In the genomic region with DNA sequence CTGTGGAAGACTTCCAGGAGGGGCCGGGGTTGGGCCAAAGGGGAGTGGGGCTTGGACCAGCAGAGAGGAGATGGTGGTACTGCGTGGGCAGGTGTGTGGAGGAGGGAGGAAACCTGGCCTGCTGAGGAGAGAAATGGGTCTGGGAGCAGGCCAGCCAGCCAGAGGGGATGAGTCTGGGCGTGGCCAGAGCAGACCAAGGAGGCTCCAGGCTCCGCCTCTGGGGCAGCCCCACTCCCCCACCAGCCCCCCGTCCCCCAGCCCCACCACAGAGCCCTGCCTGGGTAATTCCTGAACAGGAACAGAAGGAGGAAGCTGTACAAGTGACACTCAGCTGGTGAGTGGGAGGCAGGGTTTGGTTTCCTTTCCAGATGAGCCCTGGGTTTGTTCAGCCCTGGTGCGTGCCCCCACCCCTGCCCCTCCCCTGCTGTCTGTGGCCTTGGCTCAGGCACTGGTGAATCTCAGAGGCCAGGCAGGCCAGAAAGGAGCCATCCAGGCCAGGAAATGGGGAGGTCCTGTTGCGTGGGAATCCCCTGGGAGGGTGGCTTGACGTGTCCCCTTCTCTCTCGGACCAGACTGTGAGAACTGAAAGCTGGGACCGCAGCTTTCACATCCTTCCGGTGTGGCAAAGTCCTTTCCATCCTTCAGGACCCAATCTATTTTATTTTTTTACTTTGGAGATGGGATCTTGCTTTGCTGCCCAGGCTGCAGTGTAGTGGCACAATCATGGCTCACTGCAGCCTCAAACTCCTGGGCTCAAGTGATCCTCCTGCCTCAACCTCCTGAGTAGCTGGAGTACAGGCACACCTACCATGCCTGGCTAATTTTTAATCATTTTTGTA, we compare ENCODE assay signal across 8 cellular contexts. TPM values are rescaled to one million over a fixed set of nuclear protein-coding genes. Genes with fewer than 3 reads are reported as not detected.
A peak's percentile ranks its signal among the peaks of the same experiment; 100 is the strongest.
DNase-seq lines count a peak whose midpoint lies in the region; ATAC-seq and TF ChIP-seq lines count a peak whose summit lies in the region.

No MANE protein-coding gene starts in this region.

- H3K4me1 ChIP-seq in SK-N-SH (ENCODE audit: control insufficient read depth in 1 of 2, insufficient read depth in 2 of 2, low read depth in 1 of 2, low read length in 1 of 2) (peaks cover 0 to 40% of the 10 kb centered on the region in 2 experiments; a peak in 2 of 4 replicates), duodenal mucosa (ENCODE audit: control insufficient read depth in 1 of 2, insufficient read depth in 2 of 2, low read length in 2 of 2) (peaks cover 18 to 19% of the 10 kb centered on the region in 2 donors), neural progenitor cell (peaks cover 22% of the 10 kb centered on the region), aorta (ENCODE audit: control insufficient read depth in 1 of 2, insufficient read depth in 2 of 2, low read length in 2 of 2) (no peaks in the 10 kb centered on the region)

- POLR2A ChIA-PET in SK-N-SH (lab: Yijun Ruan, JAX): interaction anchor here (0.7 kb wide), 1 partner anchor 9 kb away, joined by 3 read pairs; the partner anchor contains the start of gene SRC

- 65% methylated on average over 8 of the region's 11 CpGs for WGBS in SK-N-SH (ENCODE audit: low lambda C conversion rate)
- 62 to 67% methylated on average over 11 of the region's 11 CpGs for WGBS in aorta, 2 donors

- H3K27ac Mint-ChIP-seq in neural progenitor cell: peak overlapping the region; percentile 79

- H3K27ac ChIP-seq in SK-N-SH (ENCODE audit: low read depth in 2 of 2, low read length in 1 of 2): peak overlapping the region in 1 of 2 experiments; percentile 83; a peak in 2 of 4 replicates
- no peak overlapping the region for H3K27ac ChIP-seq in duodenal mucosa (ENCODE audit: low read depth, low read length)
- no peak overlapping the region for H3K27ac ChIP-seq in neural progenitor cell
- no peak overlapping the region for H3K27ac ChIP-seq in aorta (ENCODE audit: low read depth in 1 of 2, low read length in 2 of 2)

- H3K9me2 ChIP-seq in SK-N-SH: no peaks in the 10 kb centered on the region

- TF ChIP-seq CTCF in SK-N-SH (IDR thresholded peaks at IDR 0.05) (no peak), neural progenitor cell (IDR thresholded peaks at IDR 0.05) (no peak)

- TF ChIP-seq POLR2A in GM18951 (IDR thresholded peaks at IDR 0.05; ENCODE audit: extremely low read depth, insufficient read depth, insufficient read length): peak; percentile 38

- H4K20me1 ChIP-seq in SK-N-SH (ENCODE audit: insufficient read depth) (no peaks in the 10 kb centered on the region), neural progenitor cell (ENCODE audit: low read depth) (no peaks in the 10 kb centered on the region)

- intact Hi-C loops in aorta (cut with DNase I): no loop called here

- H3K79me2 ChIP-seq in SK-N-SH (ENCODE audit: insufficient read depth) (no peaks in the 10 kb centered on the region), neural progenitor cell (ENCODE audit: low read depth) (no peaks in the 10 kb centered on the region)

- CTCF ChIA-PET in SK-N-SH (lab: Yijun Ruan, JAX): interaction anchor here (0.7 to 1.7 kb wide), 4 partner anchors 10 to 158 kb away, joined by 3 to 4 read pairs (median 4); partner anchors contain the start of genes MROH8 and RPN2

- no peak overlapping the region for H3K4me3 ChIP-seq in SK-N-SH (ENCODE audit: low read depth in 2 of 2, low read length in 1 of 2)
- H3K4me3 ChIP-seq in duodenal mucosa (ENCODE audit: low read depth in 1 of 2, low read length in 2 of 2): peak overlapping the region; percentile 32
- no peak overlapping the region for H3K4me3 ChIP-seq in neural progenitor cell
- H3K4me3 ChIP-seq in aorta (ENCODE audit: low read length in 2 of 2): no peak overlapping the region

- H3K27me3 Mint-ChIP-seq in neural progenitor cell (ENCODE audit: insufficient read depth, low read depth): peaks cover 10% of the 10 kb centered on the region

- H3K27me3 ChIP-seq in SK-N-SH (ENCODE audit: insufficient read depth) (no peaks in the 10 kb centered on the region), duodenal mucosa (ENCODE audit: control insufficient read depth in 1 of 2, insufficient read depth in 2 of 2, low read length in 2 of 2) (no peaks in the 10 kb centered on the region), neural progenitor cell (no peaks in the 10 kb centered on the region), aorta (ENCODE audit: control insufficient read depth in 1 of 2, insufficient read depth in 2 of 2, low read length in 1 of 2) (no peaks in the 10 kb centered on the region)

- no peaks in the 10 kb centered on the region for H3K36me3 ChIP-seq in SK-N-SH (replicated peaks in 1 of 2; ENCODE audit: control insufficient read depth in 1 of 2, insufficient read depth in 2 of 2, low read length in 1 of 2)
- H3K36me3 ChIP-seq in duodenal mucosa (ENCODE audit: control insufficient read depth in 1 of 2, insufficient read depth in 2 of 2, low read length in 2 of 2): no peaks in the 10 kb centered on the region
- no peaks in the 10 kb centered on the region for H3K36me3 ChIP-seq in neural progenitor cell
- no peaks in the 10 kb centered on the region for H3K36me3 ChIP-seq in aorta (ENCODE audit: control insufficient read depth in 1 of 2, insufficient read depth in 2 of 2, low read length in 1 of 2)

- H3K4me2 ChIP-seq in SK-N-SH (no peak overlapping the region), neural progenitor cell (peak overlapping the region; percentile 2)

- H3K9me3 ChIP-seq in SK-N-SH (no peaks in the 10 kb centered on the region), duodenal mucosa (ENCODE audit: control insufficient read depth in 1 of 2, low read length in 2 of 2) (no peaks in the 10 kb centered on the region), neural progenitor cell (ENCODE audit: low read depth) (no peaks in the 10 kb centered on the region), aorta (ENCODE audit: control insufficient read depth, low read length) (no peaks in the 10 kb centered on the region)

- H3K9ac ChIP-seq in SK-N-SH (no peak overlapping the region), duodenal mucosa (ENCODE audit: low read depth in 1 of 2, low read length in 2 of 2) (no peak overlapping the region), neural progenitor cell (no peak overlapping the region)

- H2AFZ ChIP-seq in SK-N-SH (ENCODE audit: low read depth) (peak overlapping the region; percentile 56; the same call in 1 of the 2 replicates), neural progenitor cell (replicated peaks) (no peak overlapping the region)

- TF ChIP-seq EP300 in SK-N-SH (IDR thresholded peaks at IDR 0.05; ENCODE audit: borderline replicate concordance in 1 of 2, low read depth in 1 of 2, low read length in 1 of 2): no peak

- no peaks in the 10 kb centered on the region for H3K36me3 Mint-ChIP-seq in neural progenitor cell

- DNase-seq in AG08395 (ENCODE audit: low spot score): peak; percentile 60
- DNase-seq in SK-N-SH: peak; percentile 79
- peak; percentile 67 for DNase-seq in neural progenitor cell (ENCODE audit: low spot score)
- DNase-seq in aorta: peak; percentile 75 to 77
- DNase-seq in NK-92 treated with Interleukin-12 subunit alpha and Interleukin-12 subunit beta, amount 100 ng/mL, for 24 hours (lab: John Stamatoyannopoulos, UW): no peak

- in situ Hi-C loops in GM18951 (cut with MboI; ENCODE audit: low sequenced_read_pairs, unreplicated experiment): no loop called here

- peak overlapping the region; percentile 63 for H3K4me3 Mint-ChIP-seq in neural progenitor cell

- H3F3A ChIP-seq in SK-N-SH (replicated peaks; ENCODE audit: insufficient read depth) (no peaks in the 10 kb centered on the region), neural progenitor cell (ENCODE audit: low read depth) (peaks cover 6% of the 10 kb centered on the region)

- ATAC-seq in HG03060 (IDR thresholded peaks at IDR 0.05; ENCODE audit: low read depth, unreplicated experiment) (peak; percentile 47), aorta (ENCODE audit: low FRiP score) (peak; percentile 46)

- peaks cover 53% of the 10 kb centered on the region for H3K4me1 Mint-ChIP-seq in neural progenitor cell

- no peak for TF ChIP-seq RAD21 in SK-N-SH (IDR thresholded peaks at IDR 0.05; ENCODE audit: low read length)

- no peaks in the 10 kb centered on the region for H3K9me3 Mint-ChIP-seq in neural progenitor cell

TF ChIP-seq in SK-N-SH, 30 proteins besides CTCF, POLR2A, EP300 and RAD21:
- TF ChIP-seq TCF12 (IDR thresholded peaks at IDR 0.05) (peak; percentile 4; the same call in 1 of the 2 replicates), RFX5 (IDR thresholded peaks at IDR 0.05; ENCODE audit: low read length) (no peak)
TF ChIP-seq in SK-N-SH: peak in this region for 1.

RNA-seq across cellular contexts. Expression of gene SRC, which starts 9.4 kb away (rescaled TPM):
- 23.8 and 25.6 TPM in 2 replicates for polyA plus RNA-seq in SK-N-SH (2012; rRNA removed)
- 9.6 and 17.1 TPM in 2 replicates for polyA plus RNA-seq in SK-N-SH (2012; cell fraction: cytosol; rRNA removed)
- 49.2 and 58.8 TPM in 2 replicates for polyA plus RNA-seq in SK-N-SH (2012; cell fraction: nucleus; rRNA removed)
- total RNA-seq in neural progenitor cell (ENCODE audit: low replicate concordance): 15.4 and 47.4 TPM in 2 replicates
- total RNA-seq in aorta: 10 to 100 TPM; 51.3 to 72.4 TPM
- 10 to 100 TPM; 16.7 to 31.1 TPM for polyA plus RNA-seq in aorta

RNA-seq across cellular contexts. Expression of gene MANBAL, which starts 47.1 kb away (rescaled TPM):
- polyA plus RNA-seq in SK-N-SH (2012; rRNA removed): 105 and 141 TPM in 2 replicates
- 96.7 and 125 TPM in 2 replicates for polyA plus RNA-seq in SK-N-SH (2012; cell fraction: cytosol; rRNA removed)
- polyA plus RNA-seq in SK-N-SH (2012; cell fraction: nucleus; rRNA removed): 67.4 and 78.5 TPM in 2 replicates
- total RNA-seq in neural progenitor cell (ENCODE audit: low replicate concordance): 32.7 and 44.8 TPM in 2 replicates
- total RNA-seq in aorta: 10 to 100 TPM; 47.1 to 59.3 TPM
- 10 to 100 TPM; 61.1 to 86.8 TPM for polyA plus RNA-seq in aorta

Comparison
In these comparisons a context has a peak if more than half of its experiments do, and no peak if none do; other contexts are left out.
1. H3K4me3 ChIP-seq: peak in duodenal mucosa (2 of 2); none in SK-N-SH (0 of 2), neural progenitor cell (single experiment) and aorta (0 of 2).